40 cellular contexts compared by ENCODE assay signal in the genomic region with DNA sequence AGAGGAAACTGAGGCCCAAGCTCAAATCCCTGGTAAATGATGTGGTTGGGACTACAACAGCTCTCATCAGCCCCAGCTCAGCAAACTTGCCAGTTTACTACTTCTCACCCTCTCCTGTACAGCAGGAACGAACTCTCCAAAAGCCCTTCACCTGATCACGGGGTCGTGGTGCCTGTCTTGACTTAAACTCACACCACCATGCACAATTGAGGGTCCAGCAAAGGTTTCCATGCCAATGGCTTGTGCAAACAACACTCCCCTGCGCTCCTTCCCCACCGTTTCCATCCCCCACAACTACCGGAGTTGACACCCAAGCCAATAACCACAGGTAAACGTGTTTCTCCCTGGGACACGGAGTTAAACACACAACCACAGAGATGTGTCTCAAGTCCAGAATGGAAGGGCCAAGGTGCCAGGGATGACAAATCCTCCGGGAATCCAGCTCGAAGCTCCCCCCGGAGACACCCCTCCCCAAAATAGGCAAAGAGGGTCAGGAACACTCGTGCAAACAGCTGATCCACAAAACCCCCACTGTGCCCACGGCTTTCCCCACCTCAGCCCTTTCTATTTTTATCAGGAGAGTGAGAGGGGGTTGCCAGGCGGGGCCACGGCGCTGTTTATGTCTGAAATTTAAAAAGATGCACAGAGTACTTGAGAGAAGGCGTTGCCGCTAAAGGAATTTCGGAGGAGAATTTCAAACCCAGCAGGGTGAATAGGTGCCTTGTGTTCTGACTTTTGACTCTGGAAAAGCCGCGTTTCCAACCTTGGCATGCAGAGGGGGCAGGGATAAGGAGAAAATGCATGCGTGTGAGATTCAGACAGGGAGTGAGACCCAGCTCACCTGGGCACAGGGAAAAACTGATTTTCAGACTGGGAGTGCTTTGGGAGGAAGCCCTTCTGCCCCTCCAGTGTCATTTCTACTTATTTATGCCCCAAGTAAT. TPM values are rescaled to one million over a fixed set of nuclear protein-coding genes. Genes with fewer than 3 reads are reported as not detected.
DNase-seq lines count a peak whose midpoint lies in the region; ATAC-seq, FAIRE-seq and TF ChIP-seq lines count a peak whose summit lies in the region.
"Had no signal": no experiment of that assay in that cellular context is flagged by ENCODE, and none has a peak within 500 bp of the region (broad histone marks: within the 10 kb centered on the region; RNA-seq: fewer than 3 reads in every experiment).

No MANE protein-coding gene starts in this region.

- H3K4me3 ChIP-seq in A549 (0 out of 3 replicates have a peak overlapping the region, but pooled peaks have one; percentile 8), HUES6 (ENCODE audit: low read depth, low read length) (peak overlapping the region; percentile 30), H1 (ENCODE audit: extremely low read depth in 1 of 4, insufficient read depth in 2 of 4, low read depth in 3 of 4, low read length in 4 of 4) (peak overlapping the region in 1 of 4 experiments; percentile 33; a peak in 2 of 8 replicates), aorta (ENCODE audit: low read length in 2 of 2) (no peak overlapping the region)
- H3K4me3 ChIP-seq: colonic mucosa, left ventricle myocardium inferior, skin epidermis, thoracic aorta had no signal

- H4K5ac ChIP-seq in H1 (ENCODE audit: insufficient read length, low read depth, low read length) = no peak overlapping the region

- H3K4me3 Mint-ChIP-seq in activated T-helper 17 cell treated with anti-CD3 and anti-CD28 coated beads, Interleukin-2, amount 50 U/mL, for 72 hours = no peak overlapping the region
- H3K4me3 Mint-ChIP-seq in activated T-helper 1 cell treated with anti-CD3 and anti-CD28 coated beads, Interleukin-12 subunit alpha, Interleukin-12 subunit beta, Interleukin-2, Interleukin-4 antibody, amounts not matched to agents 30 ng/mL and 10 ng/mL and 1 ng/mL, durations not matched to agents 14 hours and 24 hours and 36 hours = no peak overlapping the region
- H3K4me3 Mint-ChIP-seq: activated CD8-positive, alpha-beta T cell treated with anti-CD3 and anti-CD28 coated beads, Interleukin-2, amount 10 ng/mL, durations not matched to agents 7 days and 5 days; activated naive CD8-positive, alpha-beta T cell treated with anti-CD3 and anti-CD28 coated beads for 36 hours; CD4-positive, CD25-positive, alpha-beta regulatory T cell; mesothelial cell of epicardium; naive thymus-derived CD4-positive, alpha-beta T cell; stimulated activated naive CD8-positive, alpha-beta T cell treated with anti-CD3 and anti-CD28 coated beads, Interleukin-15, amount 100 ng/mL, for 72 hours had no signal

- H3K4me1 ChIP-seq in A549 (peaks cover 8% of the 10 kb centered on the region; the same call in 2 of the 3 replicates), HUES6 (ENCODE audit: control insufficient read depth, insufficient read depth, low read length) (peaks cover 19% of the 10 kb centered on the region), H1 (replicated peaks in 1 of 4; ENCODE audit: control insufficient read depth in 3 of 4, insufficient read depth in 4 of 4, low read length in 3 of 4) (peaks cover 6 to 10% (median 6%) of the 10 kb centered on the region in 4 experiments), aorta (ENCODE audit: control insufficient read depth in 1 of 2, insufficient read depth in 2 of 2, low read length in 2 of 2) (peaks cover 0 to 1% of the 10 kb centered on the region in 2 donors)
- H3K4me1 ChIP-seq: colonic mucosa, left ventricle myocardium inferior had no signal

- peaks cover 49% of the 10 kb centered on the region for H3K27me3 Mint-ChIP-seq in activated T-helper 17 cell treated with anti-CD3 and anti-CD28 coated beads, Interleukin-2, amount 50 U/mL, for 72 hours
- H3K27me3 Mint-ChIP-seq in activated T-helper 1 cell treated with anti-CD3 and anti-CD28 coated beads, Interleukin-12 subunit alpha, Interleukin-12 subunit beta, Interleukin-2, Interleukin-4 antibody, amounts not matched to agents 30 ng/mL and 10 ng/mL and 1 ng/mL, durations not matched to agents 14 hours and 24 hours and 36 hours (ENCODE audit: insufficient read depth) = peaks cover 34% of the 10 kb centered on the region

- no peak overlapping the region for H3K14ac ChIP-seq in H1 (ENCODE audit: insufficient read length)

- H3K79me2 ChIP-seq in H1 (ENCODE audit: control insufficient read depth in 1 of 2, insufficient read depth in 2 of 2, low read length in 2 of 2) = no peaks in the 10 kb centered on the region

- H3K9me3 ChIP-seq in A549 (no peaks in the 10 kb centered on the region), HUES6 (ENCODE audit: control insufficient read depth, insufficient read depth, low read depth, low read length) (no peaks in the 10 kb centered on the region), H1 (ENCODE audit: insufficient read depth in 2 of 2, low read depth in 1 of 2, low read length in 1 of 2) (no peaks in the 10 kb centered on the region), aorta (ENCODE audit: control insufficient read depth, low read length) (no peaks in the 10 kb centered on the region)
- H3K9me3 ChIP-seq: colonic mucosa, left ventricle myocardium inferior, thoracic aorta had no signal

- no peak overlapping the region for H4K8ac ChIP-seq in H1 (ENCODE audit: extremely low read depth, insufficient read depth, low read length)

- no peak overlapping the region for H3K27ac Mint-ChIP-seq in activated T-helper 17 cell treated with anti-CD3 and anti-CD28 coated beads, Interleukin-2, amount 50 U/mL, for 72 hours
- no peak overlapping the region for H3K27ac Mint-ChIP-seq in activated T-helper 1 cell treated with anti-CD3 and anti-CD28 coated beads, Interleukin-12 subunit alpha, Interleukin-12 subunit beta, Interleukin-2, Interleukin-4 antibody, amounts not matched to agents 30 ng/mL and 10 ng/mL and 1 ng/mL, durations not matched to agents 14 hours and 24 hours and 36 hours
- H3K27ac Mint-ChIP-seq: activated CD8-positive, alpha-beta T cell treated with anti-CD3 and anti-CD28 coated beads, Interleukin-2, amount 10 ng/mL, durations not matched to agents 7 days and 5 days; activated naive CD8-positive, alpha-beta T cell treated with anti-CD3 and anti-CD28 coated beads for 36 hours; CD4-positive, CD25-positive, alpha-beta regulatory T cell; mesothelial cell of epicardium; naive thymus-derived CD4-positive, alpha-beta T cell; stimulated activated naive CD8-positive, alpha-beta T cell treated with anti-CD3 and anti-CD28 coated beads, Interleukin-15, amount 100 ng/mL, for 72 hours had no signal

- H3K9me3 Mint-ChIP-seq in activated T-helper 17 cell treated with anti-CD3 and anti-CD28 coated beads, Interleukin-2, amount 50 U/mL, for 72 hours = no peaks in the 10 kb centered on the region
- no peaks in the 10 kb centered on the region for H3K9me3 Mint-ChIP-seq in activated T-helper 1 cell treated with anti-CD3 and anti-CD28 coated beads, Interleukin-12 subunit alpha, Interleukin-12 subunit beta, Interleukin-2, Interleukin-4 antibody, amounts not matched to agents 30 ng/mL and 10 ng/mL and 1 ng/mL, durations not matched to agents 14 hours and 24 hours and 36 hours
- H3K9me3 Mint-ChIP-seq: activated naive CD8-positive, alpha-beta T cell treated with anti-CD3 and anti-CD28 coated beads for 36 hours; mesothelial cell of epicardium; stimulated activated naive CD8-positive, alpha-beta T cell treated with anti-CD3 and anti-CD28 coated beads, Interleukin-15, amount 100 ng/mL, for 72 hours had no signal

- no peaks in the 10 kb centered on the region for H3K23me2 ChIP-seq in H1 (ENCODE audit: low read depth, low read length)

- H2BK5ac ChIP-seq in H1 (ENCODE audit: low read depth, low read length) = no peak overlapping the region

- H2BK15ac ChIP-seq in H1 (ENCODE audit: low read length) = peak overlapping the region; percentile 95; the same call in 1 of the 2 replicates

- H3K18ac ChIP-seq in H1 (ENCODE audit: extremely low read depth, low read length) = peak overlapping the region; percentile 17; the same call in 1 of the 2 replicates

- peak overlapping the region; percentile 20 for H4K91ac ChIP-seq in H1 (replicated peaks; ENCODE audit: insufficient read length, low read length)

- H2BK12ac ChIP-seq in H1 (ENCODE audit: low read depth, low read length) = peak overlapping the region; percentile 88

- H3K36me3 ChIP-seq in HUES6 (ENCODE audit: control insufficient read depth, insufficient read depth, low read length) (no peaks in the 10 kb centered on the region), H1 (ENCODE audit: control insufficient read depth in 2 of 4, insufficient read depth in 4 of 4, low read length in 3 of 4) (no peaks in the 10 kb centered on the region), aorta (ENCODE audit: control insufficient read depth in 1 of 2, insufficient read depth in 2 of 2, low read length in 1 of 2) (no peaks in the 10 kb centered on the region)
- H3K36me3 ChIP-seq: colonic mucosa, left ventricle myocardium inferior, thoracic aorta had no signal

- H3K23ac ChIP-seq in H1 (ENCODE audit: insufficient read length) = no peak overlapping the region

- no peak for TF ChIP-seq POLR2A in A549 (IDR thresholded peaks at IDR 0.05; ENCODE audit: low read length)
- no peak for TF ChIP-seq POLR2A in H1 (IDR thresholded peaks at IDR 0.05; ENCODE audit: control extremely low read depth in 1 of 2, low read depth in 2 of 2, low read length in 2 of 2)

- H4K20me1 ChIP-seq in H1 (replicated peaks in 1 of 2; ENCODE audit: control insufficient read depth in 1 of 2, insufficient read depth in 2 of 2, low read length in 2 of 2) = no peaks in the 10 kb centered on the region

- TF ChIP-seq EP300 in A549 (IDR thresholded peaks at IDR 0.05) (no peak), H1 (IDR thresholded peaks at IDR 0.05; ENCODE audit: borderline replicate concordance in 1 of 2, low read depth in 2 of 2, low read length in 2 of 2) (no peak)

- TF ChIP-seq RAD21 in A549 (conservative IDR thresholded peaks at IDR 0.05 in 1 of 2, IDR thresholded peaks at IDR 0.05 in 1 of 2) = no peak
- TF ChIP-seq RAD21 in H1 (IDR thresholded peaks at IDR 0.05 in 1 of 2, conservative IDR thresholded peaks at IDR 0.05 in 1 of 2; ENCODE audit: low read depth in 2 of 2, low read length in 2 of 2) = peak in 1 of 2 experiments; percentile 1; a peak in 1 of 4 replicates

- no peak for DNase-seq in A549 (ENCODE audit: low read depth in 1 of 2, low spot score in 1 of 2)
- DNase-seq in H1 (ENCODE audit: low read depth in 1 of 2, low spot score in 2 of 2) = no peak
- peak; percentile 67 for DNase-seq in mesenteric fat pad (ENCODE audit: low spot score)
- DNase-seq in pons (ENCODE audit: low spot score) = no peak
- DNase-seq in aorta = no peak
- no peak for DNase-seq in activated T-helper 1 cell treated with anti-CD3 and anti-CD28 coated beads, Interleukin-12 subunit alpha, Interleukin-12 subunit beta, Interleukin-2, Interleukin-4 antibody, amounts not matched to agents 30 ng/mL and 10 ng/mL and 1 ng/mL, durations not matched to agents 14 hours and 24 hours and 36 hours (ENCODE audit: low spot score)
- DNase-seq: activated CD4-positive, alpha-beta T cell treated with anti-CD3 and anti-CD28 coated beads for 4 hours; activated CD8-positive, alpha-beta T cell treated with anti-CD3 and anti-CD28 coated beads, Interleukin-2, amount 10 ng/mL, durations not matched to agents 7 days and 5 days; activated effector memory CD4-positive, alpha-beta T cell treated with anti-CD3 and anti-CD28 coated beads, Interleukin-2, amount 50 U/mL, for 16 hours; activated naive CD8-positive, alpha-beta T cell treated with anti-CD3 and anti-CD28 coated beads for 36 hours; activated T-cell treated with anti-CD3 and anti-CD28 coated beads for 4 hours; AML-193; anterior cingulate cortex; CD4-positive, CD25-positive, alpha-beta regulatory T cell; colonic mucosa; effector CD8-positive, alpha-beta T cell; H7; hippocampal formation; Karpas-422; left ventricle myocardium inferior; naive thymus-derived CD4-positive, alpha-beta T cell; NCI-H1436; NCI-H2081; NCI-H2227 treated with DMSO at 0.1 percent for 48 hours; NCI-H526; NK-92 treated with Interleukin-12 subunit alpha and Interleukin-12 subunit beta, amount 100 ng/mL, for 24 hours; occipital lobe; SHP77; stimulated activated CD4-positive, alpha-beta T cell treated with anti-CD3 and anti-CD28 coated beads, Interleukin-1b, Interleukin-23, amount 100 ng/mL, for 48 hours; stimulated activated naive CD8-positive, alpha-beta T cell treated with anti-CD3 and anti-CD28 coated beads, Interleukin-15, amount 100 ng/mL, for 72 hours; SW 1271; T-helper 9 cell had no signal

- CTCF ChIA-PET in A549 (lab: Yijun Ruan, JAX) (interaction anchor here (0.6 to 1.4 kb wide), 4 partner anchors 9 to 110 kb away, joined by 3 to 4 read pairs (median 3); no protein-coding TSS in a partner anchor), H1 (lab: Charles Lee; ENCODE audit: partially characterized antibody) (interaction anchor here (0.6 to 2.5 kb wide), 7 partner anchors 9 to 177 kb away, joined by 3 to 13 read pairs (median 4); a partner anchor contains a TSS)

- peak in 1 of 2 experiments; percentile 37; a peak in 3 of 6 replicates for ATAC-seq in A549
- no peak for ATAC-seq in activated T-helper 17 cell treated with anti-CD3 and anti-CD28 coated beads, Interleukin-2, amount 50 U/mL, for 72 hours (replicated peaks)
- ATAC-seq in aorta (ENCODE audit: low FRiP score) = no peak
- ATAC-seq: activated CD8-positive, alpha-beta T cell treated with anti-CD3 and anti-CD28 coated beads, Interleukin-2, amount 10 ng/mL, durations not matched to agents 7 days and 5 days; naive thymus-derived CD4-positive, alpha-beta T cell; PC-3; stimulated activated naive CD8-positive, alpha-beta T cell treated with anti-CD3 and anti-CD28 coated beads, Interleukin-15, amount 100 ng/mL, for 72 hours had no signal

- H2BK120ac ChIP-seq in H1 (replicated peaks; ENCODE audit: low read depth, low read length) = no peak overlapping the region

- no peaks in the 10 kb centered on the region for H3K4me1 Mint-ChIP-seq in activated T-helper 17 cell treated with anti-CD3 and anti-CD28 coated beads, Interleukin-2, amount 50 U/mL, for 72 hours
- H3K4me1 Mint-ChIP-seq in activated T-helper 1 cell treated with anti-CD3 and anti-CD28 coated beads, Interleukin-12 subunit alpha, Interleukin-12 subunit beta, Interleukin-2, Interleukin-4 antibody, amounts not matched to agents 30 ng/mL and 10 ng/mL and 1 ng/mL, durations not matched to agents 14 hours and 24 hours and 36 hours (ENCODE audit: low read depth) = no peaks in the 10 kb centered on the region
- H3K4me1 Mint-ChIP-seq: activated naive CD8-positive, alpha-beta T cell treated with anti-CD3 and anti-CD28 coated beads for 36 hours; mesothelial cell of epicardium; stimulated activated naive CD8-positive, alpha-beta T cell treated with anti-CD3 and anti-CD28 coated beads, Interleukin-15, amount 100 ng/mL, for 72 hours had no signal

- H3K79me1 ChIP-seq in H1 (ENCODE audit: low read depth, low read length) = no peaks in the 10 kb centered on the region

- TF ChIP-seq CTCF in A549 (IDR thresholded peaks at IDR 0.05) (no peak), H1 (IDR thresholded peaks at IDR 0.05; ENCODE audit: control extremely low read depth in 1 of 3, insufficient read depth in 1 of 3, low read depth in 1 of 3, low read length in 3 of 3) (peak in 1 of 3 experiments; percentile 8; a peak in 1 of 4 replicates)

- peak overlapping the region; percentile 24; the same call in 1 of the 2 replicates for H2BK20ac ChIP-seq in H1 (ENCODE audit: low read length)

- no peak overlapping the region; the same call in 1 of the 2 replicates for H2AK5ac ChIP-seq in H1 (ENCODE audit: low read depth, low read length)

- WGBS in A549 (ENCODE audit: missing lambda C conversion rate) = 12% methylated on average over 22 of the region's 22 CpGs
- 49% methylated on average over 22 of the region's 22 CpGs; no CpG with 5 or more reads in 1 of the 2 experiments for WGBS in H1 (ENCODE audit: extremely low coverage in 1 of 2, insufficient coverage in 1 of 2, insufficient read length in 1 of 2, insufficient replicate concordance in 2 of 2, low coverage in 1 of 2, low lambda C conversion rate in 2 of 2, missing lambda C conversion rate in 1 of 2), 2 experiments
- 39 to 45% methylated on average over 22 of the region's 22 CpGs for WGBS in aorta, 2 donors

- FAIRE-seq in A549 (lab: Jason Lieb, UNC) (no peak), H1 (lab: Jason Lieb, UNC) (no peak)
- FAIRE-seq: A204.1 had no signal

- H3K56ac ChIP-seq in H1 (replicated peaks; ENCODE audit: insufficient read length, low read depth, low read length) = no peak overlapping the region

- no peak overlapping the region for H3K4ac ChIP-seq in H1 (replicated peaks; ENCODE audit: insufficient read length, low read depth, low read length)

- peak overlapping the region; percentile 39 for H3K4me2 ChIP-seq in A549
- peak overlapping the region; percentile 51 to 56 for H3K4me2 ChIP-seq in H1 (ENCODE audit: insufficient read depth in 1 of 2, low read depth in 2 of 2, low read length in 2 of 2)

- H3K27ac ChIP-seq in A549 = no peak overlapping the region; a peak in 1 of 6 replicates
- no peak overlapping the region for H3K27ac ChIP-seq in HUES6 (ENCODE audit: low read depth, low read length)
- no peak overlapping the region for H3K27ac ChIP-seq in H1 (ENCODE audit: low read depth, low read length)
- no peak overlapping the region for H3K27ac ChIP-seq in aorta (ENCODE audit: low read depth in 1 of 2, low read length in 2 of 2)
- H3K27ac ChIP-seq: colonic mucosa, left ventricle myocardium inferior, skin epidermis, thoracic aorta had no signal

- intact Hi-C loops in aorta (cut with DNase I) = no loop called here
- intact Hi-C loops in activated T-helper 1 cell treated with anti-CD3 and anti-CD28 coated beads, Interleukin-12 subunit alpha, Interleukin-12 subunit beta, Interleukin-2, Interleukin-4 antibody, amounts not matched to agents 30 ng/mL and 10 ng/mL and 1 ng/mL, durations not matched to agents 14 hours and 24 hours and 36 hours (cut with micrococcal nuclease) = no loop called here

- H3K9ac ChIP-seq in HUES6 (ENCODE audit: low read length) = no peak overlapping the region
- H3K9ac ChIP-seq in H1 (replicated peaks in 1 of 4; ENCODE audit: extremely low read depth in 1 of 4, low read depth in 3 of 4, low read length in 3 of 4) = no peak overlapping the region

- peaks cover 28% of the 10 kb centered on the region for H3K27me3 ChIP-seq in HUES6 (ENCODE audit: control insufficient read depth, insufficient read depth, low read length)
- peaks cover 0 to 9% (median 1%) of the 10 kb centered on the region in 4 experiments; a peak in 3 of 7 replicates for H3K27me3 ChIP-seq in H1 (replicated peaks in 1 of 4; ENCODE audit: control insufficient read depth in 3 of 4, extremely low read depth in 1 of 4, insufficient read depth in 3 of 4, low read length in 3 of 4)
- no peaks in the 10 kb centered on the region for H3K27me3 ChIP-seq in aorta (ENCODE audit: control insufficient read depth in 1 of 2, insufficient read depth in 2 of 2, low read length in 1 of 2)
- H3K27me3 ChIP-seq: colonic mucosa had no signal

- POLR2A ChIA-PET in A549 (lab: Yijun Ruan, JAX) = no interaction called here
- POLR2A ChIA-PET in H1 (lab: Charles Lee; ENCODE audit: partially characterized antibody) = interaction anchor here (1.0 to 1.1 kb wide), 2 partner anchors 10 to 27 kb away, joined by 3 to 5 read pairs; no protein-coding TSS in a partner anchor

- H3K36me3 Mint-ChIP-seq in activated T-helper 17 cell treated with anti-CD3 and anti-CD28 coated beads, Interleukin-2, amount 50 U/mL, for 72 hours (ENCODE audit: low read depth) = no peaks in the 10 kb centered on the region
- H3K36me3 Mint-ChIP-seq in activated T-helper 1 cell treated with anti-CD3 and anti-CD28 coated beads, Interleukin-12 subunit alpha, Interleukin-12 subunit beta, Interleukin-2, Interleukin-4 antibody, amounts not matched to agents 30 ng/mL and 10 ng/mL and 1 ng/mL, durations not matched to agents 14 hours and 24 hours and 36 hours (ENCODE audit: low read depth) = no peaks in the 10 kb centered on the region
- H3K36me3 Mint-ChIP-seq: activated naive CD8-positive, alpha-beta T cell treated with anti-CD3 and anti-CD28 coated beads for 36 hours; mesothelial cell of epicardium had no signal

- H2AFZ ChIP-seq in H1 (ENCODE audit: low read length) = 0 out of 2 replicates have a peak overlapping the region, but pooled peaks have one; percentile 11

RNA-seq across cellular contexts. Expression of a gene that starts 10.6 kb away (rescaled TPM):
- polyA plus RNA-seq in A549 (2011; rRNA removed) (not detected in 2 replicates), A549 (2017; fragmentation: RNase III; extraction: RNeasy Plus Mini Kit Qiagen cat#74134 plus additional on column Dnase treatment) (0.01 to 0.05 TPM in 2 of 3 replicates, not detected in the other), H1 (2011; rRNA removed) (0.73 and 1.2 TPM in 2 replicates), aorta (10 to 100 TPM; 12.9 to 37.6 TPM)
- 0.01 TPM in 1 of 2 replicates, not detected in the other for polyA plus RNA-seq in A549 (2012; cell fraction: cytosol; rRNA removed)
- 0.01 TPM in 1 of 2 replicates, not detected in the other for polyA plus RNA-seq in A549 (2012; cell fraction: nucleus; rRNA removed)
- not detected in 2 replicates for polyA minus RNA-seq in A549 (2011; rRNA and poly(A)+ RNA removed)
- 0.67 and 0.71 TPM in 2 replicates for total RNA-seq in H1 (2021; fragmentation: NEBNext Ultra II Directional; extraction: Animal tissue kit (Norgen Biotek cat#: 25700))
- 0.26 TPM for polyA plus RNA-seq in H1 (2011; cell fraction: cytosol; rRNA removed)
- polyA plus RNA-seq in H1 (2011; cell fraction: nucleus; rRNA removed) = 1.0 TPM
- polyA plus RNA-seq in H1 (2012, experiment 1 of 2) = 0.59 to 1.4 TPM (median 1.2 TPM) in 4 replicates
- polyA plus RNA-seq in H1 (2012, experiment 2 of 2) = 0.49 TPM
- 1.6 TPM for polyA plus RNA-seq in H1 (2013, experiment 1 of 2)
- polyA plus RNA-seq in H1 (2013, experiment 2 of 2) = 1.3 TPM
- 0.85 and 1.00 TPM in 2 replicates for polyA minus RNA-seq in H1 (2011; rRNA and poly(A)+ RNA removed)
- polyA minus RNA-seq in H1 (2011; cell fraction: cytosol; rRNA and poly(A)+ RNA removed) = 1.5 TPM
- polyA minus RNA-seq in H1 (2011; cell fraction: nucleus; rRNA and poly(A)+ RNA removed) = 0.80 TPM
- total RNA-seq in mesenteric fat pad (1.4 TPM), aorta (100 to 1,000 TPM in 1 of 2 donors, 10 to 100 TPM in 1; 31.7 to 312 TPM)
- total RNA-seq in activated T-helper 17 cell treated with anti-CD3 and anti-CD28 coated beads, Interleukin-2, amount 50 U/mL, for 72 hours = not detected
- total RNA-seq in activated T-helper 1 cell treated with anti-CD3 and anti-CD28 coated beads, Interleukin-12 subunit alpha, Interleukin-12 subunit beta, Interleukin-2, Interleukin-4 antibody, amounts not matched to agents 30 ng/mL and 10 ng/mL and 1 ng/mL, durations not matched to agents 14 hours and 24 hours and 36 hours = not detected in 2 replicates
- total RNA-seq: activated CD8-positive, alpha-beta T cell treated with anti-CD3 and anti-CD28 coated beads, Interleukin-2, amount 10 ng/mL, durations not matched to agents 7 days and 5 days; activated naive CD8-positive, alpha-beta T cell treated with anti-CD3 and anti-CD28 coated beads for 36 hours; CD4-positive, CD25-positive, alpha-beta regulatory T cell; Daoy; left ventricle myocardium inferior; naive thymus-derived CD4-positive, alpha-beta T cell; PC-3 had no signal

Comparison
In these comparisons a context has a peak if more than half of its experiments do, and no peak if none do; other contexts are left out.
1. H3K4me3 ChIP-seq: peak in A549 (single experiment) and HUES6 (single experiment); none in aorta (0 of 2).
2. RNA of a gene that starts 10.6 kb away (total RNA-seq): 31.7 to 312 TPM in aorta; 1.4 TPM in mesenteric fat pad (single experiment), 0.67 to 0.71 TPM in H1, not detected in activated T-helper 17 cell treated with anti-CD3 and anti-CD28 coated beads, Interleukin-2, amount 50 U/mL, for 72 hours and not detected in activated T-helper 1 cell treated with anti-CD3 and anti-CD28 coated beads, Interleukin-12 subunit alpha, Interleukin-12 subunit beta, Interleukin-2, Interleukin-4 antibody, amounts not matched to agents 30 ng/mL and 10 ng/mL and 1 ng/mL, durations not matched to agents 14 hours and 24 hours and 36 hours; every median in the first group is over 10 times any median in the second.